Comparison of ENCODE assay signal across 1 cellular context in genomic region chr11:108960498-108960897, GRCh38.
TF ChIP-seq lines count a peak whose summit lies in the region.

No MANE protein-coding gene starts in this region.

TF ChIP-seq in HepG2, 621 proteins besides CTCF, POLR2A, EP300 and RAD21 (continued from another document):
- no peak for TF ChIP-seq DZIP1 (CRISPR knock-in tag; IDR thresholded peaks at IDR 0.05)
- TF ChIP-seq ZNF10 (CRISPR knock-in tag; IDR thresholded peaks at IDR 0.05; ENCODE audit: borderline replicate concordance, low read depth), result no peak
- no peak for TF ChIP-seq TOE1 (CRISPR knock-in tag; IDR thresholded peaks at IDR 0.05)
- TF ChIP-seq ZBTB33 (CRISPR knock-in tag; IDR thresholded peaks at IDR 0.05), result no peak
- no peak for TF ChIP-seq ZNF724P (CRISPR knock-in tag; IDR thresholded peaks at IDR 0.05; ENCODE audit: borderline replicate concordance)
- no peak for TF ChIP-seq U2AF2 (IDR thresholded peaks at IDR 0.05; ENCODE audit: low read depth, low read length)
- no peak for TF ChIP-seq GMEB1 (CRISPR knock-in tag; IDR thresholded peaks at IDR 0.05; ENCODE audit: borderline replicate concordance)
- no peak for TF ChIP-seq SAP130 (CRISPR knock-in tag; IDR thresholded peaks at IDR 0.05; ENCODE audit: low read depth)
- TF ChIP-seq ZNF251 (CRISPR knock-in tag; IDR thresholded peaks at IDR 0.05), result no peak
- TF ChIP-seq SATB2 (CRISPR knock-in tag; IDR thresholded peaks at IDR 0.05), result no peak
